10 cellular contexts compared by ENCODE assay signal in the genomic region with DNA sequence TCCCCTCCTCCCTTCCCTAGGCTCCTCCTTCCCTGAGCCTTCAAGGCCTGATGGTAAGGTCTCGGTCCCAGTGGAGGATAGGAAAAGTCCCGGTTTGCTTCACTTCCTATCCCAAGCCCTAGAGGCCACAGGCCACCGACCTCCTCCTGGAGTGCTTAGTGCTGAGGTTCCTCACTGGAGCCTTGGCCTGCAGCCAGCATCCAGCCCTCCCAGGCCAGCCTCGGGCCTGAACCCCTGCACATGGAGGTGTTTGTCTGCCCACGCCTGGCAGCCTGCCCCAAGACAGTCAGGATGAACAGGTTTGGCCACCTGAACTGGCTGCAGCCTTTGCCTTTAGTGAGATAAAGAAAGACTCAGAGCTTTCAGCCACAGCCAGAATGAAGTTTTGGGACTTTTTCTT. TPM values are rescaled to one million over a fixed set of nuclear protein-coding genes. Genes with fewer than 3 reads are reported as not detected.
DNase-seq lines count a peak whose midpoint lies in the region; ATAC-seq, FAIRE-seq and TF ChIP-seq lines count a peak whose summit lies in the region.
"Had no signal": no experiment of that assay in that cellular context is flagged by ENCODE, and none has a peak within 500 bp of the region (broad histone marks: within the 10 kb centered on the region; RNA-seq: fewer than 3 reads in every experiment).

No MANE protein-coding gene starts in this region.

- DNase-seq in HCT116 (ENCODE audit: low read depth, low spot score) (peak; percentile 75), RCC 7860 (ENCODE audit: low spot score) (peak; percentile 51), left ventricle myocardium superior (peak; percentile 76), gastrocnemius medialis (peak; percentile 30 to 35), epidermal melanocyte (ENCODE audit: insufficient read length, low spot score) (no peak), GDM1 (lab: John Stamatoyannopoulos, UW) (no peak), GM23248 (no peak), OCI-LY7 (ENCODE audit: low spot score) (no peak)
- DNase-seq: GF-D8, OCI-M1 had no signal

- H2AFZ ChIP-seq in HCT116 (ENCODE audit: low read depth, low read length, poor library complexity, severe bottlenecking) (no peak overlapping the region), GM23248 (no peak overlapping the region), OCI-LY7 (ENCODE audit: low read length) (no peak overlapping the region)

- H4K20me1 ChIP-seq in HCT116 (ENCODE audit: insufficient read depth): no peaks in the 10 kb centered on the region
- no peaks in the 10 kb centered on the region for H4K20me1 ChIP-seq in GM23248 (ENCODE audit: insufficient read depth)
- H4K20me1 ChIP-seq in OCI-LY7 (ENCODE audit: insufficient read depth, low read length): no peaks in the 10 kb centered on the region

- peak overlapping the region; percentile 52 for H3K27ac ChIP-seq in HCT116 (ENCODE audit: low read depth, low read length)
- peak overlapping the region; percentile 3 to 51 (median 34) for H3K27ac ChIP-seq in gastrocnemius medialis
- H3K27ac ChIP-seq in GM23248: no peak overlapping the region
- H3K27ac ChIP-seq in OCI-LY7 (ENCODE audit: low read depth, low read length, poor library complexity, severe bottlenecking): no peak overlapping the region

- H3K4me3 ChIP-seq in HCT116 (replicated peaks in 1 of 2; ENCODE audit: low read depth in 1 of 2, low read length in 2 of 2): peak overlapping the region in 1 of 2 experiments; percentile 9; a peak in 1 of 4 replicates
- no peak overlapping the region for H3K4me3 ChIP-seq in gastrocnemius medialis
- no peak overlapping the region for H3K4me3 ChIP-seq in GM23248
- no peak overlapping the region for H3K4me3 ChIP-seq in OCI-LY7 (ENCODE audit: low read depth, low read length, poor library complexity, severe bottlenecking)

- POLR2A ChIA-PET in HCT116 (lab: Charles Lee): no interaction called here
- POLR2A ChIA-PET in OCI-LY7 (lab: Charles Lee): no interaction called here

- RAD21 ChIA-PET in HCT116 (lab: Charles Lee; ENCODE audit: low non-redundant PET in 1 of 2, low total read pairs in 2 of 2, uncharacterized antibody in 2 of 2, unreplicated experiment in 2 of 2): interaction anchor here in 1 of 2 experiments (0.5 kb wide), 1 partner anchor 17 kb away, joined by 4 read pairs; no protein-coding TSS in a partner anchor

- H3K36me3 ChIP-seq in HCT116 (ENCODE audit: control insufficient read depth in 1 of 2, insufficient read depth in 2 of 2, low read length in 2 of 2) (no peaks in the 10 kb centered on the region), gastrocnemius medialis (no peaks in the 10 kb centered on the region), GM23248 (ENCODE audit: low read depth) (no peaks in the 10 kb centered on the region), OCI-LY7 (ENCODE audit: insufficient read depth, low read length) (no peaks in the 10 kb centered on the region)

- H3K27me3 ChIP-seq in HCT116 (ENCODE audit: insufficient read depth, low read length) (no peaks in the 10 kb centered on the region), gastrocnemius medialis (no peaks in the 10 kb centered on the region), GM23248 (replicated peaks; ENCODE audit: insufficient read depth) (no peaks in the 10 kb centered on the region)

- no peak for FAIRE-seq in RCC 7860 (lab: Jason Lieb, UNC)

- H3K4me2 ChIP-seq in HCT116 (ENCODE audit: low read length): peak overlapping the region; percentile 69
- no peak overlapping the region for H3K4me2 ChIP-seq in GM23248 (ENCODE audit: unreplicated experiment)
- H3K4me2 ChIP-seq in OCI-LY7 (ENCODE audit: low read length): no peak overlapping the region

- no peak for TF ChIP-seq RAD21 in HCT116 (IDR thresholded peaks at IDR 0.05; ENCODE audit: low read depth)

- peaks cover 8% of the 10 kb centered on the region for H3F3A ChIP-seq in GM23248 (ENCODE audit: insufficient read depth)

- ATAC-seq in HCT116 (peak; percentile 37), left ventricle myocardium superior (peak; percentile 54), gastrocnemius medialis (peak; percentile 23 to 30)

- intact Hi-C loops in HCT116 (cut with micrococcal nuclease) (loop anchor here (2.0 kb wide), 1 partner anchor 110 kb away; no protein-coding TSS in a partner anchor), left ventricle myocardium superior (cut with micrococcal nuclease) (no loop called here), gastrocnemius medialis (cut with DNase I; ENCODE audit: low total_unique reads) (no loop called here), OCI-LY7 (cut with micrococcal nuclease; ENCODE audit: unreplicated experiment) (no loop called here)

- H3K79me2 ChIP-seq in HCT116 (ENCODE audit: insufficient read depth, low read length): no peaks in the 10 kb centered on the region
- no peaks in the 10 kb centered on the region for H3K79me2 ChIP-seq in GM23248 (ENCODE audit: insufficient read depth)
- H3K79me2 ChIP-seq in OCI-LY7 (ENCODE audit: insufficient read depth, low read depth, low read length): no peaks in the 10 kb centered on the region

- H3K9me2 ChIP-seq in HCT116 (ENCODE audit: insufficient read depth) (no peaks in the 10 kb centered on the region), GM23248 (ENCODE audit: insufficient read depth) (no peaks in the 10 kb centered on the region), OCI-LY7 (ENCODE audit: insufficient read depth, low read length) (no peaks in the 10 kb centered on the region)

- TF ChIP-seq POLR2A in HCT116 (IDR thresholded peaks at IDR 0.05; ENCODE audit: borderline replicate concordance, extremely low read depth, insufficient read depth, insufficient read length): no peak
- no peak for TF ChIP-seq POLR2A in gastrocnemius medialis (IDR thresholded peaks at IDR 0.05)

- BruUV-seq in HCT116 (replicated peaks; lab: Mats Ljungman, UMichigan) (no TSS peak), OCI-LY7 (replicated peaks; lab: Mats Ljungman, UMichigan) (no TSS peak)

- WGBS in GM23248 (ENCODE audit: low coverage in 1 of 2, low lambda C conversion rate in 2 of 2, missing lambda C conversion rate in 2 of 2), 2 experiments: 58% methylated on average over 5 of the region's 5 CpGs

- TF ChIP-seq CTCF in HCT116 (IDR thresholded peaks at IDR 0.05 in 2 of 3, conservative IDR thresholded peaks at IDR 0.05 in 1 of 3; ENCODE audit: borderline replicate concordance in 1 of 3, insufficient read depth in 1 of 3, low read depth in 2 of 3, low read length in 2 of 3) (0 out of 6 replicates have a peak, but pooled peaks of 1 of the 3 experiments have one; percentile 0), gastrocnemius medialis (IDR thresholded peaks at IDR 0.05 in 4 of 5, conservative IDR thresholded peaks at IDR 0.05 in 1 of 5) (no peak), OCI-LY7 (conservative IDR thresholded peaks at IDR 0.05; ENCODE audit: low read length) (no peak)

- in situ Hi-C loops in gastrocnemius medialis (cut with MboI; ENCODE audit: low sequenced_read_pairs in 4 of 4) (no loop called here), GM23248 (cut with MboI) (no loop called here)

- H3K9ac ChIP-seq in HCT116 (ENCODE audit: low read length): peak overlapping the region; percentile 47
- no peak overlapping the region for H3K9ac ChIP-seq in GM23248

- no peaks in the 10 kb centered on the region for H3K9me3 ChIP-seq in HCT116 (ENCODE audit: control insufficient read depth in 1 of 2, insufficient read depth in 1 of 2, low read depth in 1 of 2, low read length in 2 of 2)
- H3K9me3 ChIP-seq in gastrocnemius medialis: no peaks in the 10 kb centered on the region
- no peaks in the 10 kb centered on the region for H3K9me3 ChIP-seq in GM23248 (ENCODE audit: low read depth)
- no peaks in the 10 kb centered on the region for H3K9me3 ChIP-seq in OCI-LY7 (ENCODE audit: low read length)

- CTCF ChIA-PET in HCT116 (lab: Charles Lee) (interaction anchor here (2.6 to 3.8 kb wide), 2 partner anchors 62 to 110 kb away, joined by 7 to 24 read pairs; no protein-coding TSS in a partner anchor), OCI-LY7 (lab: Charles Lee; ENCODE audit: unreplicated experiment) (no interaction called here)

- H3K4me1 ChIP-seq in HCT116 (ENCODE audit: control insufficient read depth in 1 of 2, insufficient read depth in 2 of 2, low read length in 2 of 2) (peaks cover 56 to 92% of the 10 kb centered on the region in 2 experiments), gastrocnemius medialis (peaks cover 6 to 15% of the 10 kb centered on the region in 2 donors), GM23248 (ENCODE audit: insufficient read depth) (peaks cover 10% of the 10 kb centered on the region), OCI-LY7 (ENCODE audit: insufficient read depth, low read length, poor library complexity, severe bottlenecking) (no peaks in the 10 kb centered on the region)

TF ChIP-seq in HCT116, 20 proteins besides CTCF, POLR2A, EP300 and RAD21 (continues in another document):
- no peak for TF ChIP-seq JUND (IDR thresholded peaks at IDR 0.05)
- peak; percentile 75 for TF ChIP-seq POLR2AphosphoS5 (IDR thresholded peaks at IDR 0.05; ENCODE audit: low read depth, low read length)
- TF ChIP-seq ZFX (IDR thresholded peaks at IDR 0.05): peak; percentile 20; the same call in 1 of the 2 replicates
- no peak for TF ChIP-seq ELF1 (IDR thresholded peaks at IDR 0.05; ENCODE audit: borderline replicate concordance, low read depth)
- no peak for TF ChIP-seq EZH2 (IDR thresholded peaks at IDR 0.05)
- no peak for TF ChIP-seq CBX3 (IDR thresholded peaks at IDR 0.05; ENCODE audit: low read depth)
- no peak for TF ChIP-seq FOSL1 (IDR thresholded peaks at IDR 0.05; ENCODE audit: low read depth)

RNA-seq across cellular contexts. Expression of a gene that starts 15.8 kb away (rescaled TPM):
- total RNA-seq in HCT116 (2021; ENCODE audit: unreplicated experiment) (72.6 TPM), left ventricle myocardium superior (0.69 TPM), gastrocnemius medialis (1 to 10 TPM in 3 of 4 donors, under 1 TPM in 1; 0.39 to 4.4 (median 1.2) TPM), OCI-LY7 (2022) (1.9 TPM in 1 of 2 replicates, not detected in the other)
- polyA plus RNA-seq in HCT116 (2012): 96.4 and 207 TPM in 2 replicates
- 5.7 and 11.0 TPM in 2 replicates for total RNA-seq in GM23248 (2014; rRNA removed; shearing (Covaris generic))
- polyA plus RNA-seq in GM23248 (2016; fragmentation: Nextera tagmentation; extraction: Ambion mirVana): 14.4 and 17.4 TPM in 2 replicates
- total RNA-seq in OCI-LY7 (2014; rRNA removed; shearing (Covaris generic)): not detected in 2 replicates

RNA-seq across cellular contexts. Expression of a gene that starts 25.4 kb away (rescaled TPM):
- total RNA-seq in HCT116 (2021; ENCODE audit: unreplicated experiment) (8.8 TPM), left ventricle myocardium superior (not detected), gastrocnemius medialis (under 1 TPM in 2 of 4 donors, not detected in 2; 0.13 to 0.26 TPM), OCI-LY7 (2022) (not detected in 2 replicates)
- 14.4 and 24.3 TPM in 2 replicates for polyA plus RNA-seq in HCT116 (2012)
- 0.38 and 0.65 TPM in 2 replicates for total RNA-seq in GM23248 (2014; rRNA removed; shearing (Covaris generic))
- polyA plus RNA-seq in GM23248 (2016; fragmentation: Nextera tagmentation; extraction: Ambion mirVana): 1.3 TPM in 2 replicates
- not detected in 2 replicates for total RNA-seq in OCI-LY7 (2014; rRNA removed; shearing (Covaris generic))

RNA-seq across cellular contexts. Expression of a gene that starts 57.2 kb away (rescaled TPM):
- total RNA-seq in HCT116 (2021; ENCODE audit: unreplicated experiment) (1.5 TPM), left ventricle myocardium superior (not detected), gastrocnemius medialis (under 1 TPM in 1 of 4 donors, not detected in 3; 0.24 TPM), OCI-LY7 (2022) (not detected in 2 replicates)
- polyA plus RNA-seq in HCT116 (2012): 0.62 and 1.4 TPM in 2 replicates
- total RNA-seq in GM23248 (2014; rRNA removed; shearing (Covaris generic)): 0.11 TPM in 1 of 2 replicates, not detected in the other
- 0.16 and 0.27 TPM in 2 replicates for polyA plus RNA-seq in GM23248 (2016; fragmentation: Nextera tagmentation; extraction: Ambion mirVana)
- total RNA-seq in OCI-LY7 (2014; rRNA removed; shearing (Covaris generic)): not detected in 2 replicates

Comparison
In these comparisons a context has a peak if more than half of its experiments do, and no peak if none do; other contexts are left out.
1. DNase-seq: peak in HCT116 (single experiment), RCC 7860 (single experiment), left ventricle myocardium superior (single experiment) and gastrocnemius medialis (2 of 2); none in epidermal melanocyte (single experiment), GDM1 (single experiment), GM23248 (single experiment) and OCI-LY7 (single experiment).
2. H3K27ac ChIP-seq: peak in HCT116 (single experiment) and gastrocnemius medialis (4 of 4); none in GM23248 (single experiment) and OCI-LY7 (single experiment).
3. Peak in every context shown above with its lines, with median percentiles within 50 percentile points of each other: ATAC-seq.